In the genomic region with DNA sequence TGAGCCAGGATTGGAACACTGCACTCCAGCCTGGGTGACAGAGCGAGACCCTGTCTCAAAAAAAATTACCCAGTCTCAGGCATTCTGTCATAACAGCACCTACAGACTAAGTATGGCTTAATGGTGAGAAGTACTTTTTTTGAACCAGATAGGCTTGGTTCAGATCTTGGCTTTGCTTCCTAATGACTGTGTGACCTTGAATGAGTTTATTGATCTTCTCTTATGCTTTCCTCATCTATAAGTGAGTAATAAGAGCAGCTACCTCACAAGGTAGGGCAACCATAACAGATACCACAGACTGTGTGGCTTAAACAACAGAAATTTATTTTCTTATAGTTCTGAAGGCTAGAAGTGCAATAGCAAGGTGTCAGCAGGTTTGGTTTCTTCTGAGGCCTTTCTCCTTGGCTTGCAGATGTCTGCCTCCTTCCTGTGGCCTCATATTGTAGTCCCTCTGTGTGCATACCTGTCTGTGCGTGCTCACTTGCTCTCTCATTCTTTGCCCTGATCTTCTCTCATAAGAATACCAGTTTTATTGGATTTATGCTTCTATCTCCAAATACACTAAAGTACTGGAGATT, we compare ENCODE assay signal across 6 cellular contexts.
A peak's percentile ranks its signal among the peaks of the same experiment; 100 is the strongest.
DNase-seq lines count a peak whose midpoint lies in the region; ATAC-seq, FAIRE-seq and TF ChIP-seq lines count a peak whose summit lies in the region.
"Not testable (repeated sequence)": the region's sequence is repeated elsewhere in the genome, so short reads cannot be mapped to it uniquely, and the experiment has no call there.

No MANE protein-coding gene starts in this region.

- not testable (repeated sequence) for H3K9ac ChIP-seq in HepG2 (ENCODE audit: insufficient read depth, low read depth, low read length)

- H3K4me1 Mint-ChIP-seq in T-helper 17 cell = peaks cover 13% of the 10 kb centered on the region
- not testable (repeated sequence) for H3K4me1 Mint-ChIP-seq in activated CD8-positive, alpha-beta memory T cell treated with anti-CD3 and anti-CD28 coated beads, Interleukin-2, amount 10 ng/mL, durations not matched to agents 7 days and 5 days
- H3K4me1 Mint-ChIP-seq in activated naive CD8-positive, alpha-beta T cell treated with anti-CD3 and anti-CD28 coated beads, Interleukin-2, amount 10 ng/mL, durations not matched to agents 7 days and 5 days = peaks cover 14% of the 10 kb centered on the region

- not testable (repeated sequence) for H4K20me1 ChIP-seq in HepG2 (ENCODE audit: insufficient read depth, low read length)

- H3K4me1 ChIP-seq in HEK293 (ENCODE audit: control insufficient read depth, insufficient read depth, low read length); pancreas: not testable (repeated sequence)
- H3K4me1 ChIP-seq in HepG2 (ENCODE audit: insufficient read depth, low read length) = peaks cover 18% of the 10 kb centered on the region

- H3K4me3 ChIP-seq in HEK293 (ENCODE audit: low read depth, low read length); HepG2 (replicated peaks in 1 of 3; ENCODE audit: insufficient read depth in 1 of 3, low read depth in 2 of 3, low read length in 3 of 3); pancreas: not testable (repeated sequence)

- TF ChIP-seq EP300 in HepG2 (IDR thresholded peaks at IDR 0.05; ENCODE audit: low read depth in 2 of 2, low read length in 2 of 2); HepG2 (CRISPR knock-in tag; IDR thresholded peaks at IDR 0.05; ENCODE audit: borderline replicate concordance): not testable (repeated sequence)

- not testable (repeated sequence) for H3K9me3 ChIP-seq in HEK293 (ENCODE audit: control insufficient read depth, insufficient read depth, low read depth, low read length); T-helper 17 cell (ENCODE audit: control insufficient read depth, low read length, poor library complexity, severe bottlenecking); HepG2 (ENCODE audit: low read length); pancreas

- H3K27me3 ChIP-seq in HepG2 (ENCODE audit: control insufficient read depth in 1 of 2, insufficient read depth in 2 of 2, low read length in 2 of 2); pancreas: not testable (repeated sequence)

- TF ChIP-seq POLR2A in HepG2 (IDR thresholded peaks at IDR 0.05; ENCODE audit: insufficient read depth in 1 of 2, low read depth in 2 of 2, low read length in 2 of 2) = not testable (repeated sequence)

- not testable (repeated sequence) for H3K27ac ChIP-seq in HEK293 (ENCODE audit: extremely low read depth, low read depth, low read length); HepG2 (ENCODE audit: extremely low read length, insufficient read depth, low read length); pancreas

- ATAC-seq in T-helper 17 cell = not testable (repeated sequence)
- ATAC-seq in activated CD8-positive, alpha-beta memory T cell treated with anti-CD3 and anti-CD28 coated beads, Interleukin-2, amount 10 ng/mL, durations not matched to agents 7 days and 5 days = peak; percentile 23
- peak; percentile 26 for ATAC-seq in activated naive CD8-positive, alpha-beta T cell treated with anti-CD3 and anti-CD28 coated beads, Interleukin-2, amount 10 ng/mL, durations not matched to agents 7 days and 5 days (ENCODE audit: low read depth)
- ATAC-seq in HepG2 (peak; percentile 32; the same call in 1 of the 3 replicates), pancreas (peak; percentile 38 to 66 (median 50))

- peaks cover 29% of the 10 kb centered on the region for H3K79me2 ChIP-seq in HepG2 (ENCODE audit: insufficient read depth, low read length)

- in situ Hi-C loops in HepG2 (cut with HindIII; ENCODE audit: extremely low pct_ligation_motif_present, low pct_unique_long_range_greater_than_20kb) = not testable (repeated sequence)

- CTCF ChIA-PET in HEK293 (lab: Yijun Ruan, JAX); activated CD8-positive, alpha-beta memory T cell treated with anti-CD3 and anti-CD28 coated beads, Interleukin-2, amount 10 ng/mL, durations not matched to agents 7 days and 5 days (lab: Charles Lee); HepG2 (lab: Yijun Ruan, JAX; ENCODE audit: low intra/inter-chr PET ratio, low total read pairs): not testable (repeated sequence)

- not testable (repeated sequence) for DNase-seq in T-helper 17 cell; activated CD8-positive, alpha-beta memory T cell treated with anti-CD3 and anti-CD28 coated beads, Interleukin-2, amount 10 ng/mL, durations not matched to agents 7 days and 5 days; activated naive CD8-positive, alpha-beta T cell treated with anti-CD3 and anti-CD28 coated beads, Interleukin-2, amount 10 ng/mL, durations not matched to agents 7 days and 5 days; HepG2 (ENCODE audit: low spot score); pancreas

- not testable (repeated sequence) for TF ChIP-seq RAD21 in HepG2 (CRISPR knock-in tag; IDR thresholded peaks at IDR 0.05)

- H3K4me2 ChIP-seq in HepG2 (ENCODE audit: low read depth, low read length) = not testable (repeated sequence)

- H3K36me3 ChIP-seq in HEK293 (ENCODE audit: control insufficient read depth in 2 of 2, insufficient read depth in 1 of 2, low read length in 2 of 2); HepG2 (replicated peaks in 1 of 2; ENCODE audit: control insufficient read depth in 1 of 2, insufficient read depth in 2 of 2, low read length in 2 of 2); pancreas: not testable (repeated sequence)

- not testable (repeated sequence) for H3K9me3 Mint-ChIP-seq in activated CD8-positive, alpha-beta memory T cell treated with anti-CD3 and anti-CD28 coated beads, Interleukin-2, amount 10 ng/mL, durations not matched to agents 7 days and 5 days (ENCODE audit: low read depth); activated naive CD8-positive, alpha-beta T cell treated with anti-CD3 and anti-CD28 coated beads, Interleukin-2, amount 10 ng/mL, durations not matched to agents 7 days and 5 days

- 96% methylated on average over 1 of the region's 2 CpGs for WGBS in HepG2 (ENCODE audit: low lambda C conversion rate)
- 95 to 100% methylated on average over 1 of the region's 2 CpGs for WGBS in pancreas, 2 donors

- POLR2A ChIA-PET in HEK293 (lab: Yijun Ruan, JAX); activated naive CD8-positive, alpha-beta T cell treated with anti-CD3 and anti-CD28 coated beads, Interleukin-2, amount 10 ng/mL, durations not matched to agents 7 days and 5 days (lab: Charles Lee); HepG2 (lab: Yijun Ruan, JAX): not testable (repeated sequence)

- intact Hi-C loops in HepG2 (cut with micrococcal nuclease; ENCODE audit: unreplicated experiment); pancreas (cut with DNase I): not testable (repeated sequence)

- H3K27ac Mint-ChIP-seq in T-helper 17 cell = peak overlapping the region; percentile 2
- H3K27ac Mint-ChIP-seq in activated CD8-positive, alpha-beta memory T cell treated with anti-CD3 and anti-CD28 coated beads, Interleukin-2, amount 10 ng/mL, durations not matched to agents 7 days and 5 days = peak overlapping the region; percentile 15
- H3K27ac Mint-ChIP-seq in activated naive CD8-positive, alpha-beta T cell treated with anti-CD3 and anti-CD28 coated beads, Interleukin-2, amount 10 ng/mL, durations not matched to agents 7 days and 5 days = not testable (repeated sequence)

- H3K4me3 Mint-ChIP-seq in T-helper 17 cell; activated CD8-positive, alpha-beta memory T cell treated with anti-CD3 and anti-CD28 coated beads, Interleukin-2, amount 10 ng/mL, durations not matched to agents 7 days and 5 days; activated naive CD8-positive, alpha-beta T cell treated with anti-CD3 and anti-CD28 coated beads, Interleukin-2, amount 10 ng/mL, durations not matched to agents 7 days and 5 days: not testable (repeated sequence)

- H3K27me3 Mint-ChIP-seq in T-helper 17 cell; activated CD8-positive, alpha-beta memory T cell treated with anti-CD3 and anti-CD28 coated beads, Interleukin-2, amount 10 ng/mL, durations not matched to agents 7 days and 5 days; activated naive CD8-positive, alpha-beta T cell treated with anti-CD3 and anti-CD28 coated beads, Interleukin-2, amount 10 ng/mL, durations not matched to agents 7 days and 5 days: not testable (repeated sequence)

- H2AFZ ChIP-seq in HepG2 (ENCODE audit: low read length) = not testable (repeated sequence)

- TF ChIP-seq CTCF in HEK293 (tag by site-specific recombination; IDR thresholded peaks at IDR 0.05); HepG2 (CRISPR knock-in tag; IDR thresholded peaks at IDR 0.05); pancreas (IDR thresholded peaks at IDR 0.05): not testable (repeated sequence)

- FAIRE-seq in HepG2 (lab: Jason Lieb, UNC); pancreas (lab: Jason Lieb, UNC): not testable (repeated sequence)

- BruUV-seq in HepG2 (replicated peaks; lab: Mats Ljungman, UMichigan) = not testable (repeated sequence)

- not testable (repeated sequence) for H3K36me3 Mint-ChIP-seq in T-helper 17 cell (ENCODE audit: low read depth)
- H3K36me3 Mint-ChIP-seq in activated CD8-positive, alpha-beta memory T cell treated with anti-CD3 and anti-CD28 coated beads, Interleukin-2, amount 10 ng/mL, durations not matched to agents 7 days and 5 days = peaks cover 17% of the 10 kb centered on the region
- H3K36me3 Mint-ChIP-seq in activated naive CD8-positive, alpha-beta T cell treated with anti-CD3 and anti-CD28 coated beads, Interleukin-2, amount 10 ng/mL, durations not matched to agents 7 days and 5 days = peaks cover 19% of the 10 kb centered on the region

TF ChIP-seq in HEK293, 187 proteins besides CTCF, POLR2A, EP300 and RAD21:
- peak; percentile 69; the same call in 1 of the 2 replicates for TF ChIP-seq ZNF548 (tag by site-specific recombination; IDR thresholded peaks at IDR 0.05)
